In the genomic region with DNA sequence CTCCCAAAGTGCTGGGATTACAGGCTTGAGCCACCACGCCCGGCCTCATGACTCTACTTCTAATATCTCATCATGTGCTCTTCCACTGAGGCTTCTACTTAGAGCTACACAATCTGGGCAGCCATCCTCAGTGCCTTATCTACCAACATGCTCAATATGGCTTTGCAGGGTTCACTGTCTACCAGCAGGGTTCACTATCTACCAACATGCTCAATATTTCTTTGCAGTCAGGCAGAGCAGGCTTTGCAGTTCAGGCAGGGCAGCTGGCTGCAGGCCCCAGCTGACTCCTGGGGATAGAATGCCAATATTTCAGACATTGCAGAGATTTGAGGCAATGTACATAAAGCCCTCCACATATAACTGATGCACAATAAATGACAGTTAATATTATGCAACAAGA, we compare ENCODE assay signal across 8 cellular contexts. TPM values are rescaled to one million over a fixed set of nuclear protein-coding genes. Genes with fewer than 3 reads are reported as not detected.
DNase-seq lines count a peak whose midpoint lies in the region; ATAC-seq and TF ChIP-seq lines count a peak whose summit lies in the region.

No MANE protein-coding gene starts in this region.

- no peak overlapping the region for H4K8ac ChIP-seq in neuronal stem cell (ENCODE audit: low read depth, low read length)

- H3K27ac ChIP-seq in endodermal cell (ENCODE audit: low read depth, low read length) = no peak overlapping the region
- no peak overlapping the region for H3K27ac ChIP-seq in neuronal stem cell (replicated peaks; ENCODE audit: low read length)

- H3K27ac Mint-ChIP-seq in endodermal cell = no peak overlapping the region
- no peak overlapping the region for H3K27ac Mint-ChIP-seq in stimulated activated memory B cell treated with anti-CD40 and anti-IgM and Interleukin-4, amounts not matched to agents 10 μg/mL and 1 μg/mL and 100 μg/mL, for 72 hours

- no peak overlapping the region for H2BK12ac ChIP-seq in neuronal stem cell (ENCODE audit: low read length)

- H4K91ac ChIP-seq in neuronal stem cell (ENCODE audit: low read depth, low read length, poor library complexity) = no peak overlapping the region

- H3K23ac ChIP-seq in neuronal stem cell (ENCODE audit: low read depth, low read length, poor library complexity) = no peak overlapping the region

- peak; percentile 34 for DNase-seq in BE2C
- DNase-seq in NCI-H82 treated with DMSO at 0.1 percent for 48 hours (lab: John Stamatoyannopoulos, UW; ENCODE audit: unreplicated experiment) = peak; percentile 2
- DNase-seq in endodermal cell = peak; percentile 73
- peak; percentile 24 for DNase-seq in neuronal stem cell (ENCODE audit: low spot score)

- H3K36me3 ChIP-seq in BE2C (peaks cover 5% of the 10 kb centered on the region), endodermal cell (ENCODE audit: control insufficient read depth, insufficient read depth, low read length) (peaks cover 67% of the 10 kb centered on the region), neuronal stem cell (replicated peaks in 1 of 2; ENCODE audit: control insufficient read depth in 2 of 2, insufficient read depth in 2 of 2, low read length in 2 of 2) (peaks cover 15 to 96% of the 10 kb centered on the region in 2 donors)

- TF ChIP-seq CTCF in BE2C (IDR thresholded peaks at IDR 0.05; ENCODE audit: low read depth, low read length) (peak; percentile 69), endodermal cell (conservative IDR thresholded peaks at IDR 0.05) (peak; percentile 77)

- H3K18ac ChIP-seq in neuronal stem cell (ENCODE audit: low read length) = no peak overlapping the region

- H3K9ac ChIP-seq in endodermal cell (ENCODE audit: extremely low read depth, low read length, poor library complexity, severe bottlenecking) (no peak overlapping the region), neuronal stem cell (ENCODE audit: low read depth, low read length, poor library complexity) (no peak overlapping the region)

- no peak overlapping the region for H3K14ac ChIP-seq in neuronal stem cell (ENCODE audit: low read length)

- H3K9me3 ChIP-seq in BE2C (no peaks in the 10 kb centered on the region), endodermal cell (ENCODE audit: control insufficient read depth, low read length) (no peaks in the 10 kb centered on the region), neuronal stem cell (replicated peaks in 1 of 2; ENCODE audit: control insufficient read depth in 2 of 2, insufficient read depth in 1 of 2, low read depth in 1 of 2, low read length in 2 of 2) (no peaks in the 10 kb centered on the region)

- 89 to 100% methylated on average over 2 of the region's 2 CpGs for WGBS in endodermal cell (ENCODE audit: insufficient coverage in 1 of 2, insufficient read length in 1 of 2), 2 experiments
- no CpG with 5 or more reads among the region's 2 CpGs for WGBS in neuronal stem cell (ENCODE audit: extremely low coverage in 2 of 2, insufficient read length in 2 of 2, insufficient replicate concordance in 1 of 2), 2 donors

- no peak overlapping the region for H2BK120ac ChIP-seq in neuronal stem cell (ENCODE audit: low read depth, low read length)

- H3K27me3 Mint-ChIP-seq in endodermal cell (ENCODE audit: insufficient read depth) = no peaks in the 10 kb centered on the region
- no peaks in the 10 kb centered on the region for H3K27me3 Mint-ChIP-seq in stimulated activated memory B cell treated with anti-CD40 and anti-IgM and Interleukin-4, amounts not matched to agents 10 μg/mL and 1 μg/mL and 100 μg/mL, for 72 hours

- H2BK15ac ChIP-seq in neuronal stem cell (ENCODE audit: low read length) = no peak overlapping the region

- H2AK5ac ChIP-seq in neuronal stem cell (ENCODE audit: low read depth, low read length) = no peak overlapping the region

- ATAC-seq in GM19372 (IDR thresholded peaks at IDR 0.05; ENCODE audit: low read depth, unreplicated experiment) (peak; percentile 72), HG02763 (IDR thresholded peaks at IDR 0.05; ENCODE audit: unreplicated experiment) (no peak), GM19395 (IDR thresholded peaks at IDR 0.05; ENCODE audit: unreplicated experiment) (no peak)
- ATAC-seq in stimulated activated memory B cell treated with anti-CD40 and anti-IgM and Interleukin-4, amounts not matched to agents 10 μg/mL and 1 μg/mL and 100 μg/mL, for 72 hours = no peak

- H3K4me3 ChIP-seq in BE2C (ENCODE audit: low read depth, low read length) (no peak overlapping the region), endodermal cell (ENCODE audit: low read length) (no peak overlapping the region), neuronal stem cell (ENCODE audit: low read length in 2 of 2) (no peak overlapping the region)

- H3K4me1 ChIP-seq in BE2C = no peaks in the 10 kb centered on the region
- no peaks in the 10 kb centered on the region for H3K4me1 ChIP-seq in endodermal cell (ENCODE audit: control insufficient read depth, insufficient read depth, low read length)
- H3K4me1 ChIP-seq in neuronal stem cell (ENCODE audit: control insufficient read depth in 2 of 2, insufficient read depth in 1 of 2, low read depth in 1 of 2, low read length in 2 of 2) = no peaks in the 10 kb centered on the region

- no peaks in the 10 kb centered on the region for H3K4me1 Mint-ChIP-seq in endodermal cell
- no peaks in the 10 kb centered on the region for H3K4me1 Mint-ChIP-seq in stimulated activated memory B cell treated with anti-CD40 and anti-IgM and Interleukin-4, amounts not matched to agents 10 μg/mL and 1 μg/mL and 100 μg/mL, for 72 hours

- H3K27me3 ChIP-seq in BE2C (no peaks in the 10 kb centered on the region), endodermal cell (ENCODE audit: control insufficient read depth, insufficient read depth, low read length, poor library complexity, severe bottlenecking) (no peaks in the 10 kb centered on the region), neuronal stem cell (ENCODE audit: control insufficient read depth in 3 of 3, insufficient read depth in 3 of 3, low read depth in 1 of 3, low read length in 3 of 3) (no peaks in the 10 kb centered on the region)

- H3K4me3 Mint-ChIP-seq in endodermal cell = no peak overlapping the region
- no peak overlapping the region for H3K4me3 Mint-ChIP-seq in stimulated activated memory B cell treated with anti-CD40 and anti-IgM and Interleukin-4, amounts not matched to agents 10 μg/mL and 1 μg/mL and 100 μg/mL, for 72 hours

- no peak overlapping the region for H2BK5ac ChIP-seq in neuronal stem cell (ENCODE audit: low read length)

- H2AFZ ChIP-seq in neuronal stem cell (ENCODE audit: low read length) = no peak overlapping the region

- peaks cover 41% of the 10 kb centered on the region for H3K36me3 Mint-ChIP-seq in endodermal cell (ENCODE audit: low read depth)
- peaks cover 12% of the 10 kb centered on the region for H3K36me3 Mint-ChIP-seq in stimulated activated memory B cell treated with anti-CD40 and anti-IgM and Interleukin-4, amounts not matched to agents 10 μg/mL and 1 μg/mL and 100 μg/mL, for 72 hours

- no peaks in the 10 kb centered on the region for H3K79me1 ChIP-seq in neuronal stem cell (ENCODE audit: low read depth, low read length)

- no peak overlapping the region for H3K4ac ChIP-seq in neuronal stem cell (ENCODE audit: low read length)

- no peaks in the 10 kb centered on the region for H3K9me3 Mint-ChIP-seq in endodermal cell
- H3K9me3 Mint-ChIP-seq in stimulated activated memory B cell treated with anti-CD40 and anti-IgM and Interleukin-4, amounts not matched to agents 10 μg/mL and 1 μg/mL and 100 μg/mL, for 72 hours = no peaks in the 10 kb centered on the region

- no peak overlapping the region for H3K4me2 ChIP-seq in neuronal stem cell (ENCODE audit: insufficient read depth, low read length, poor library complexity, severe bottlenecking)

RNA-seq across cellular contexts. Expression of a gene that starts 47.5 kb away (rescaled TPM):
- 6.3 TPM for polyA plus RNA-seq in BE2C (2012; ENCODE audit: insufficient read depth, insufficient read length, low read depth)
- total RNA-seq in endodermal cell = 10 to 100 TPM; 31.4 to 34.2 TPM
- polyA plus RNA-seq in endodermal cell (2013, experiment 1 of 2) = 20.2 TPM
- polyA plus RNA-seq in endodermal cell (2013, experiment 2 of 2) = 19.8 TPM
- 10.3 TPM for polyA plus RNA-seq in neuronal stem cell (2013, experiment 1 of 2)
- 11.0 TPM for polyA plus RNA-seq in neuronal stem cell (2013, experiment 2 of 2)

Comparison
In these comparisons a context has a peak if more than half of its experiments do, and no peak if none do; other contexts are left out.
1. DNase-seq: peak in every context shown above with its lines; median percentile 73 in endodermal cell; 34 in BE2C; 24 in neuronal stem cell; 2 in NCI-H82 treated with DMSO at 0.1 percent for 48 hours.